Comparison of ENCODE assay signal across 15 cellular contexts in the genomic region with DNA sequence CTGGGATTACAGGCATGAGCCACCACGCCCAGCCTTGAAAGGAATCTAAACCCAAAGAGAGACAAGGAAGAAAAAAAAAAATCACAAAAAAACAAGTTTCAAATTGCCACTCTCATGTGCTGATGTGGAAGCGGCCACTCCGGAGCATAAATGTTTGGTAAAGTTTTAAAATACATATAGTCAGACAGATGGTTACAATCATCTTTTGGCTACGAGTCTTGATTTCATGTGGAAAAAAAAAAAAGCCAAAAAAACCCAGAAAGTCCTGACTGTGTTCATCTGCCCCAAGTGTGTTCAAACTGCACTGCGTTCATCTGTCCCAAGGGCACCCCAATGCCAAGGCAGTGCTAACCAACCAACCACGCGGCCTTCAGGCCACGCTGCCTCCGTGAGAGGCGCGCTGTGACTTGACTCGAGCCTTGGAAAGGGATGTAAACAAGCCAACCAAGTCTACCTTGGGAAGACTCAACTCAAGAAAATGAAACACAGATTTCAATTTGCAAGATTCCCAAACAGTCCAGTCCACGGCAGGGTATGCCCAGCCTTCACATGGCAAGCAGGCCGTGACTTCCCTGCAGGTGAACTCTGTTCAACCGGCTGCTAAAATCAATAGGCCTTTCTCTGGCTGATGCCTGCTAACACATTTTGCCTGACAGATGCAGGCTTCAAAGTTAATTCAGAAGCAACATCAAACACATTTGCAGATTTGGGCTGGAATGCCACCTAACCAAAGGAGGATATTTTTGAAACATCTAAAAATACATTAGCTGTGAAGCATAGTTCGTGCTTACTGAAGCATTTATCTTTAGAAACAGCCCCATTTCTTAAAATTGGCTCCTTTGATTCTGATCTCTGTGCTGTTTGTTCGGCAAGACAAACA.
DNase-seq lines count a peak whose midpoint lies in the region; ATAC-seq and TF ChIP-seq lines count a peak whose summit lies in the region.
"Had no signal": no experiment of that assay in that cellular context is flagged by ENCODE, and none has a peak within 500 bp of the region (broad histone marks: within the 10 kb centered on the region; RNA-seq: fewer than 3 reads in every experiment).

No MANE protein-coding gene starts in this region.

- no peaks in the 10 kb centered on the region for H3K4me1 ChIP-seq in MM.1S (ENCODE audit: low read length)
- peaks cover 46% of the 10 kb centered on the region for H3K4me1 ChIP-seq in lower lobe of right lung
- peaks cover 19% of the 10 kb centered on the region for H3K4me1 ChIP-seq in suprapubic skin

- no peaks in the 10 kb centered on the region for H4K20me1 ChIP-seq in MM.1S (ENCODE audit: insufficient read depth, low read length)

- H3K4me3 Mint-ChIP-seq in chondrocyte (ENCODE audit: unreplicated experiment): peak overlapping the region; percentile 47
- H3K4me3 Mint-ChIP-seq: activated naive CD8-positive, alpha-beta T cell; CD4-positive, CD25-positive, alpha-beta regulatory T cell had no signal

- H3K27ac Mint-ChIP-seq in chondrocyte (ENCODE audit: unreplicated experiment): peak overlapping the region; percentile 86
- H3K27ac Mint-ChIP-seq: activated naive CD8-positive, alpha-beta T cell; CD4-positive, CD25-positive, alpha-beta regulatory T cell had no signal

- no peak for TF ChIP-seq CTCF in MM.1S (IDR thresholded peaks at IDR 0.05; ENCODE audit: low read length)
- TF ChIP-seq CTCF in chondrocyte (IDR thresholded peaks at IDR 0.05): no peak
- TF ChIP-seq CTCF in lower lobe of right lung (IDR thresholded peaks at IDR 0.05): no peak
- no peak for TF ChIP-seq CTCF in suprapubic skin (IDR thresholded peaks at IDR 0.05)

- no peak overlapping the region for H3K4me2 ChIP-seq in MM.1S (ENCODE audit: low read depth, low read length)
- H3K4me2 ChIP-seq: PC-9 had no signal

- peaks cover 67% of the 10 kb centered on the region for H3K4me1 Mint-ChIP-seq in chondrocyte (ENCODE audit: low read depth)

- no peaks in the 10 kb centered on the region for H3K27me3 Mint-ChIP-seq in chondrocyte (ENCODE audit: low read depth)
- H3K27me3 Mint-ChIP-seq: CD4-positive, CD25-positive, alpha-beta regulatory T cell had no signal

- H3K36me3 Mint-ChIP-seq in chondrocyte (ENCODE audit: low read depth): peaks cover 2% of the 10 kb centered on the region
- H3K36me3 Mint-ChIP-seq: activated naive CD8-positive, alpha-beta T cell; CD4-positive, CD25-positive, alpha-beta regulatory T cell had no signal

- TF ChIP-seq EP300 in suprapubic skin (IDR thresholded peaks at IDR 0.05): no peak

- no peak for ATAC-seq in lower lobe of right lung
- ATAC-seq in GM21619 (IDR thresholded peaks at IDR 0.05; ENCODE audit: unreplicated experiment): no peak
- no peak for ATAC-seq in GM21717 (IDR thresholded peaks at IDR 0.05; ENCODE audit: unreplicated experiment)

- no peak for TF ChIP-seq POLR2A in suprapubic skin (IDR thresholded peaks at IDR 0.05)

- no peaks in the 10 kb centered on the region for H3K79me2 ChIP-seq in MM.1S (ENCODE audit: low read length)

- no peaks in the 10 kb centered on the region for H3K27me3 ChIP-seq in MM.1S (replicated peaks; ENCODE audit: insufficient read depth, low read length)
- H3K27me3 ChIP-seq in lower lobe of right lung (ENCODE audit: low read depth): no peaks in the 10 kb centered on the region
- H3K27me3 ChIP-seq in suprapubic skin: no peaks in the 10 kb centered on the region

- H3K9me3 ChIP-seq in MM.1S (replicated peaks; ENCODE audit: insufficient read depth, low read length) (no peaks in the 10 kb centered on the region), lower lobe of right lung (no peaks in the 10 kb centered on the region), suprapubic skin (no peaks in the 10 kb centered on the region)
- H3K9me3 ChIP-seq: prostate gland had no signal

- peak; percentile 28 for DNase-seq in MM.1S
- no peak for DNase-seq in chondrocyte (ENCODE audit: low spot score)
- DNase-seq in lower lobe of right lung: no peak
- DNase-seq in suprapubic skin (ENCODE audit: low spot score in 2 of 2): peak in 1 of 2 donors; percentile 69
- DNase-seq in stimulated activated CD4-positive, alpha-beta T cell treated with anti-CD3 and anti-CD28 coated beads, Interleukin-4, amount 100 ng/mL, for 4 hours: no peak
- DNase-seq in NCI-H510A treated with DMSO at 0.1 percent for 48 hours (lab: John Stamatoyannopoulos, UW): no peak
- DNase-seq: CD4-positive, CD25-positive, alpha-beta regulatory T cell; cerebellar nuclear complex; mesendoderm; NCI-H1092 had no signal

- H2AFZ ChIP-seq in MM.1S (ENCODE audit: low read length): no peak overlapping the region
- H2AFZ ChIP-seq: PC-9 had no signal

- H3K36me3 ChIP-seq in MM.1S (replicated peaks; ENCODE audit: insufficient read depth, low read length) (no peaks in the 10 kb centered on the region), lower lobe of right lung (no peaks in the 10 kb centered on the region), suprapubic skin (no peaks in the 10 kb centered on the region)
- H3K36me3 ChIP-seq: prostate gland had no signal

- H3K27ac ChIP-seq in MM.1S (ENCODE audit: low read length) (no peak overlapping the region), lower lobe of right lung (peak overlapping the region; percentile 46), suprapubic skin (peak overlapping the region; percentile 36)
- H3K27ac ChIP-seq: PC-9, prostate gland had no signal

- 61% methylated on average over 17 of the region's 17 CpGs for WGBS in suprapubic skin

- intact Hi-C loops in lower lobe of right lung (cut with DNase I): no loop called here

- H3K9me2 ChIP-seq in MM.1S (replicated peaks; ENCODE audit: insufficient read depth, low read length): no peaks in the 10 kb centered on the region

- no peaks in the 10 kb centered on the region for H3K9me3 Mint-ChIP-seq in chondrocyte (ENCODE audit: low read depth)
- H3K9me3 Mint-ChIP-seq: CD4-positive, CD25-positive, alpha-beta regulatory T cell had no signal

- H3K9ac ChIP-seq in MM.1S (ENCODE audit: low read length): no peak overlapping the region

- no peaks in the 10 kb centered on the region for H3F3A ChIP-seq in MM.1S (ENCODE audit: insufficient read depth, low read length)

- H3K4me3 ChIP-seq in MM.1S (ENCODE audit: low read length) (no peak overlapping the region), lower lobe of right lung (no peak overlapping the region), suprapubic skin (no peak overlapping the region)
- H3K4me3 ChIP-seq: PC-9, prostate gland had no signal
